ENCODE assay signal across 21 cellular contexts in the genomic region with DNA sequence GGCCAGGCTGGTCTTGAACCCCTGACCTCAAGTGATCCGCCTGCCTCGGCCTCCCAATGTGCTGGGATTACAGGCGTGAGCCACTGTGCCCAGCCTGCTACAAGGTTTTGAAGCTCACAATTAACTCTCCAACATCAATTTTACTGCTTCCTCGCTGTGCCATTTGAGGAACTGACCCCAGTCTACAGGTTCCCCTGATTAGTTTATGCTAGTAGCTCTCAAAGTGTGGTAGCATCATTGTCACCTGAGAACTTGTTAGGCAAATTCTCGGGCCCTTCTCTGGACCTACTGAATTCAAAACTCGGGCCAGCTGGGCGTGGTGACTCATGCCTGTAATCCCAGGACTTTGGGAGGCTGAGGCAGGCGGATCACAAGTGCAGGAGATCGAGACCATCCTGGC.
"Had no signal": no experiment of that assay in that cellular context is flagged by ENCODE, and none has a peak within 500 bp of the region (broad histone marks: within the 10 kb centered on the region; RNA-seq: fewer than 3 reads in every experiment).

No MANE protein-coding gene starts in this region.

- H3K4me3 Mint-ChIP-seq: activated CD4-positive, alpha-beta T cell treated with anti-CD3 and anti-CD28 coated beads, Interleukin-2, amount 10 ng/mL, durations not matched to agents 24 days and 14 days; activated naive CD8-positive, alpha-beta T cell treated with anti-CD3 and anti-CD28 coated beads, Interleukin-2, amount 10 ng/mL, durations not matched to agents 7 days and 5 days; brain; central memory CD8-positive, alpha-beta T cell; natural killer cell treated with Interleukin-12 subunit alpha and Interleukin-12 subunit beta and Interleukin-15 and Interleukin-18, amount 100 ng/mL, for 72 hours; WTC11 had no signal

- H3K27ac Mint-ChIP-seq: activated CD4-positive, alpha-beta T cell treated with anti-CD3 and anti-CD28 coated beads, Interleukin-2, amount 10 ng/mL, durations not matched to agents 24 days and 14 days; activated naive CD8-positive, alpha-beta T cell treated with anti-CD3 and anti-CD28 coated beads, Interleukin-2, amount 10 ng/mL, durations not matched to agents 7 days and 5 days; natural killer cell treated with Interleukin-12 subunit alpha and Interleukin-12 subunit beta and Interleukin-15 and Interleukin-18, amount 100 ng/mL, for 72 hours; WTC11 had no signal

- H3K9me3 Mint-ChIP-seq: activated naive CD8-positive, alpha-beta T cell treated with anti-CD3 and anti-CD28 coated beads, Interleukin-2, amount 10 ng/mL, durations not matched to agents 7 days and 5 days; brain; central memory CD8-positive, alpha-beta T cell; natural killer cell treated with Interleukin-12 subunit alpha and Interleukin-12 subunit beta and Interleukin-15 and Interleukin-18, amount 100 ng/mL, for 72 hours; WTC11 had no signal

- DNase-seq: activated CD4-positive, alpha-beta T cell treated with anti-CD3 and anti-CD28 coated beads, Interleukin-2, amount 10 ng/mL, durations not matched to agents 24 days and 14 days; activated CD8-positive, alpha-beta memory T cell treated with anti-CD3 and anti-CD28 coated beads, Interleukin-2, amount 50 U/mL, for 48 hours; activated naive CD4-positive, alpha-beta T cell; activated naive CD8-positive, alpha-beta T cell treated with anti-CD3 and anti-CD28 coated beads, Interleukin-2, amount 10 ng/mL, durations not matched to agents 7 days and 5 days; cortex of kidney; effector CD8-positive, alpha-beta T cell; esophagus squamous epithelium; glutamatergic neuron; hypothalamus; kidney; left lung; stimulated activated CD4-positive, alpha-beta T cell treated with anti-CD3 and anti-CD28 coated beads, Interleukin-4, amount 100 ng/mL, for 1 hour; stimulated activated naive CD4-positive, alpha-beta T cell treated with Interleukin-2 at 50 U/mL for 16 hours; substantia nigra; transverse colon had no signal

- H3K9me3 ChIP-seq: esophagus squamous epithelium, transverse colon had no signal

- H3K27me3 ChIP-seq: esophagus squamous epithelium, left lung, transverse colon had no signal

- H3K36me3 ChIP-seq: esophagus squamous epithelium, left lung, transverse colon had no signal

- H3K36me3 Mint-ChIP-seq: brain; natural killer cell treated with Interleukin-12 subunit alpha and Interleukin-12 subunit beta and Interleukin-15 and Interleukin-18, amount 100 ng/mL, for 72 hours; WTC11 had no signal

- H3K27ac ChIP-seq: left lung, transverse colon had no signal

- H3K27me3 Mint-ChIP-seq: activated CD4-positive, alpha-beta T cell treated with anti-CD3 and anti-CD28 coated beads, Interleukin-2, amount 10 ng/mL, durations not matched to agents 24 days and 14 days; activated naive CD8-positive, alpha-beta T cell treated with anti-CD3 and anti-CD28 coated beads, Interleukin-2, amount 10 ng/mL, durations not matched to agents 7 days and 5 days; brain; central memory CD8-positive, alpha-beta T cell had no signal

- H3K4me3 ChIP-seq: esophagus squamous epithelium, left lung, transverse colon had no signal

- ATAC-seq: left lung; natural killer cell treated with Interleukin-12 subunit alpha and Interleukin-12 subunit beta and Interleukin-15 and Interleukin-18, amount 100 ng/mL, for 72 hours; WTC11 had no signal

- FAIRE-seq: endothelial cell of umbilical vein, kidney, TTC549 had no signal
